In genomic region chr9:338602-339001, GRCh38 we compare ENCODE assay signal across 18 cellular contexts.
DNase-seq lines count a peak whose midpoint lies in the region; ATAC-seq lines count a peak whose summit lies in the region.
"Had no signal": no experiment of that assay in that cellular context is flagged by ENCODE, and none has a peak within 500 bp of the region (broad histone marks: within the 10 kb centered on the region; RNA-seq: fewer than 3 reads in every experiment).

No MANE protein-coding gene starts in this region.

- no peaks in the 10 kb centered on the region for H3K27me3 Mint-ChIP-seq in activated T-cell treated with anti-CD3 and anti-CD28 coated beads, Interleukin-2, amount 50 U/mL, for 72 hours (ENCODE audit: low read depth)
- H3K27me3 Mint-ChIP-seq in stimulated activated memory B cell treated with anti-CD40 and anti-IgM and Interleukin-4, amounts not matched to agents 10 μg/mL and 1 μg/mL and 100 μg/mL, for 72 hours: no peaks in the 10 kb centered on the region

- H3K36me3 Mint-ChIP-seq in activated T-cell treated with anti-CD3 and anti-CD28 coated beads, Interleukin-2, amount 50 U/mL, for 72 hours (ENCODE audit: insufficient read depth in 2 of 2): peaks cover 22 to 48% of the 10 kb centered on the region in 2 donors
- H3K36me3 Mint-ChIP-seq in stimulated activated memory B cell treated with anti-CD40 and anti-IgM and Interleukin-4, amounts not matched to agents 10 μg/mL and 1 μg/mL and 100 μg/mL, for 72 hours: peaks cover 73% of the 10 kb centered on the region

- no peaks in the 10 kb centered on the region for H3K4me1 Mint-ChIP-seq in activated T-cell treated with anti-CD3 and anti-CD28 coated beads, Interleukin-2, amount 50 U/mL, for 72 hours (ENCODE audit: low read depth)
- H3K4me1 Mint-ChIP-seq in stimulated activated memory B cell treated with anti-CD40 and anti-IgM and Interleukin-4, amounts not matched to agents 10 μg/mL and 1 μg/mL and 100 μg/mL, for 72 hours: peaks cover 5% of the 10 kb centered on the region

- no peaks in the 10 kb centered on the region for H3K9me3 Mint-ChIP-seq in activated T-cell treated with anti-CD3 and anti-CD28 coated beads, Interleukin-2, amount 50 U/mL, for 72 hours
- H3K9me3 Mint-ChIP-seq in stimulated activated memory B cell treated with anti-CD40 and anti-IgM and Interleukin-4, amounts not matched to agents 10 μg/mL and 1 μg/mL and 100 μg/mL, for 72 hours: no peaks in the 10 kb centered on the region

- DNase-seq in activated T-cell treated with anti-CD3 and anti-CD28 coated beads, Interleukin-2, amount 50 U/mL, for 72 hours: no peak
- no peak for DNase-seq in activated T-cell treated with anti-CD3 and anti-CD28 coated beads for 4 hours
- DNase-seq in NCI-H82 treated with DMSO at 0.1 percent for 48 hours (lab: John Stamatoyannopoulos, UW; ENCODE audit: unreplicated experiment): peak; percentile 22
- DNase-seq in islet precursor cell: peak; percentile 27
- DNase-seq in KG1 (lab: John Stamatoyannopoulos, UW): no peak
- DNase-seq: COR-L47, HCEC 1CT, IMR-90, MM.1S, NCI-H1417, NCI-H1694, NCI-H2029 treated with DMSO at 0.1 percent for 48 hours, NCI-H446 treated with DMSO at 0.1 percent for 48 hours, NCI-H526, Right ventricle myocardium superior, RPMI8226 had no signal

- peak overlapping the region; percentile 7 for H3K27ac Mint-ChIP-seq in activated T-cell treated with anti-CD3 and anti-CD28 coated beads, Interleukin-2, amount 50 U/mL, for 72 hours
- no peak overlapping the region for H3K27ac Mint-ChIP-seq in stimulated activated memory B cell treated with anti-CD40 and anti-IgM and Interleukin-4, amounts not matched to agents 10 μg/mL and 1 μg/mL and 100 μg/mL, for 72 hours

- ATAC-seq in activated T-cell treated with anti-CD3 and anti-CD28 coated beads, Interleukin-2, amount 50 U/mL, for 72 hours (replicated peaks in 1 of 2): no peak
- no peak for ATAC-seq in stimulated activated memory B cell treated with anti-CD40 and anti-IgM and Interleukin-4, amounts not matched to agents 10 μg/mL and 1 μg/mL and 100 μg/mL, for 72 hours
- ATAC-seq in GM21447 (IDR thresholded peaks at IDR 0.05; ENCODE audit: unreplicated experiment): no peak

- H3K4me3 Mint-ChIP-seq in activated T-cell treated with anti-CD3 and anti-CD28 coated beads, Interleukin-2, amount 50 U/mL, for 72 hours: no peak overlapping the region
- H3K4me3 Mint-ChIP-seq in stimulated activated memory B cell treated with anti-CD40 and anti-IgM and Interleukin-4, amounts not matched to agents 10 μg/mL and 1 μg/mL and 100 μg/mL, for 72 hours: no peak overlapping the region

Comparison
In these comparisons a context has a peak if more than half of its experiments do, and no peak if none do; other contexts are left out.
1. DNase-seq: peak in NCI-H82 treated with DMSO at 0.1 percent for 48 hours (single experiment) and islet precursor cell (single experiment); none in activated T-cell treated with anti-CD3 and anti-CD28 coated beads, Interleukin-2, amount 50 U/mL, for 72 hours (0 of 2), activated T-cell treated with anti-CD3 and anti-CD28 coated beads for 4 hours (single experiment) and KG1 (single experiment).